ENCODE assay signal across 31 cellular contexts in genomic region chr9:93270976-93271375, GRCh38.
DNase-seq lines count a peak whose midpoint lies in the region; ATAC-seq and TF ChIP-seq lines count a peak whose summit lies in the region.
"Had no signal": no experiment of that assay in that cellular context is flagged by ENCODE, and none has a peak within 500 bp of the region (broad histone marks: within the 10 kb centered on the region; RNA-seq: fewer than 3 reads in every experiment).

No MANE protein-coding gene starts in this region.

- no peaks in the 10 kb centered on the region for H3K36me3 Mint-ChIP-seq in MCF 10A (ENCODE audit: insufficient read depth, unreplicated experiment)
- H3K36me3 Mint-ChIP-seq: CD8-positive, alpha-beta T cell had no signal

- no peak for TF ChIP-seq EP300 in esophagus muscularis mucosa (IDR thresholded peaks at IDR 0.05)

- H3K9me3 ChIP-seq in mammary epithelial cell (replicated peaks; ENCODE audit: insufficient read depth, low read length) = no peaks in the 10 kb centered on the region
- H3K9me3 ChIP-seq in OCI-LY7 (ENCODE audit: low read length) = peaks cover 57% of the 10 kb centered on the region
- H3K9me3 ChIP-seq in esophagus muscularis mucosa = peaks cover 0 to 6% (median 0%) of the 10 kb centered on the region in 4 donors
- H3K9me3 ChIP-seq in right atrium auricular region = no peaks in the 10 kb centered on the region
- H3K9me3 ChIP-seq: BE2C, MG63, SJCRH30 had no signal

- H3K4me3 Mint-ChIP-seq in MCF 10A (ENCODE audit: unreplicated experiment) = no peak overlapping the region
- H3K4me3 Mint-ChIP-seq: CD8-positive, alpha-beta T cell; dendritic cell treated with granulocyte-macrophage colony-stimulating factor and Interleukin-4, amounts not matched to agents 40 ng/mL and 50 ng/mL, for 4 days; neural progenitor cell; stimulated activated naive CD8-positive, alpha-beta T cell treated with anti-CD3 and anti-CD28 coated beads, Interleukin-15, Interleukin-2, amounts not matched to agents 100 ng/mL and 50 ng/mL, for 24 hours had no signal

- H3K36me3 ChIP-seq in mammary epithelial cell (ENCODE audit: insufficient read depth, low read length) (no peaks in the 10 kb centered on the region), OCI-LY7 (ENCODE audit: insufficient read depth, low read length) (peaks cover 80% of the 10 kb centered on the region), esophagus muscularis mucosa (peaks cover 5 to 40% (median 33%) of the 10 kb centered on the region in 4 donors), right atrium auricular region (peaks cover 33% of the 10 kb centered on the region)
- H3K36me3 ChIP-seq: BE2C, MG63, neural progenitor cell, SJCRH30, uterus had no signal

- H3K4me2 ChIP-seq in mammary epithelial cell (ENCODE audit: insufficient read depth, low read depth, low read length) (no peak overlapping the region), OCI-LY7 (ENCODE audit: low read length) (peak overlapping the region; percentile 97)
- H3K4me2 ChIP-seq: neural progenitor cell had no signal

- H3K9me2 ChIP-seq in OCI-LY7 (ENCODE audit: insufficient read depth, low read length) = no peaks in the 10 kb centered on the region

- H3K27ac ChIP-seq in mammary epithelial cell (ENCODE audit: insufficient read depth, low read depth, low read length) = no peak overlapping the region
- peak overlapping the region; percentile 99 for H3K27ac ChIP-seq in OCI-LY7 (ENCODE audit: low read depth, low read length, poor library complexity, severe bottlenecking)
- H3K27ac ChIP-seq in esophagus muscularis mucosa (replicated peaks in 1 of 4) = no peak overlapping the region
- no peak overlapping the region for H3K27ac ChIP-seq in right atrium auricular region
- H3K27ac ChIP-seq: neural progenitor cell, parathyroid adenoma, SJCRH30, uterus, VCaP had no signal

- CTCF ChIA-PET in mammary epithelial cell (lab: Charles Lee; ENCODE audit: low non-redundant PET) = no interaction called here
- CTCF ChIA-PET in MCF 10A (lab: Yijun Ruan, JAX) = interaction anchor here (1.6 kb wide), 1 partner anchor 32 kb away, joined by 3 read pairs; no protein-coding TSS in a partner anchor
- CTCF ChIA-PET in OCI-LY7 (lab: Charles Lee; ENCODE audit: unreplicated experiment) = interaction anchor here (1.1 kb wide), 1 partner anchor 32 kb away, joined by 3 read pairs; no protein-coding TSS in a partner anchor

- POLR2A ChIA-PET in MCF 10A (lab: Yijun Ruan, JAX) (interaction anchor here (0.6 kb wide), 1 partner anchor 59 kb away, joined by 4 read pairs; no protein-coding TSS in a partner anchor), OCI-LY7 (lab: Charles Lee) (interaction anchor here (0.6 to 10.8 kb wide), 3 partner anchors 10 to 314 kb away, joined by 3 to 170 read pairs (median 9); no protein-coding TSS in a partner anchor)

- ATAC-seq in GM19328 (IDR thresholded peaks at IDR 0.05; ENCODE audit: unreplicated experiment) (no peak), GM21381 (IDR thresholded peaks at IDR 0.05; ENCODE audit: unreplicated experiment) (no peak)
- ATAC-seq: CD8-positive, alpha-beta T cell; K562; right cardiac atrium had no signal

- 88% methylated on average over 3 of the region's 3 CpGs for WGBS in mammary epithelial cell (ENCODE audit: low coverage, missing lambda C conversion rate)
- WGBS in esophagus muscularis mucosa = 90% methylated on average over 3 of the region's 3 CpGs

- H2AFZ ChIP-seq in mammary epithelial cell (ENCODE audit: low read depth, low read length) (no peak overlapping the region), OCI-LY7 (ENCODE audit: low read length) (no peak overlapping the region)
- H2AFZ ChIP-seq: neural progenitor cell, parathyroid adenoma had no signal

- no peaks in the 10 kb centered on the region for H3K79me2 ChIP-seq in mammary epithelial cell (ENCODE audit: insufficient read depth, low read length)
- peaks cover 32% of the 10 kb centered on the region; the same call in 1 of the 2 replicates for H3K79me2 ChIP-seq in OCI-LY7 (ENCODE audit: insufficient read depth, low read depth, low read length)
- H3K79me2 ChIP-seq: parathyroid adenoma had no signal

- H3K4me1 Mint-ChIP-seq in MCF 10A (ENCODE audit: insufficient read depth, unreplicated experiment) = no peaks in the 10 kb centered on the region
- H3K4me1 Mint-ChIP-seq: neural progenitor cell had no signal

- intact Hi-C loops in mammary epithelial cell (cut with micrococcal nuclease) (no loop called here), MCF 10A (cut with micrococcal nuclease) (no loop called here), OCI-LY7 (cut with micrococcal nuclease; ENCODE audit: unreplicated experiment) (no loop called here), esophagus muscularis mucosa (cut with DNase I) (no loop called here)

- no peaks in the 10 kb centered on the region for H3K9me3 Mint-ChIP-seq in MCF 10A (ENCODE audit: unreplicated experiment)
- H3K9me3 Mint-ChIP-seq: stimulated activated naive CD8-positive, alpha-beta T cell treated with anti-CD3 and anti-CD28 coated beads, Interleukin-15, Interleukin-2, amounts not matched to agents 100 ng/mL and 50 ng/mL, for 24 hours had no signal

- dilution Hi-C loops in mammary epithelial cell (cut with HindIII; ENCODE audit: low sequenced_read_pairs) = no loop called here

- peak; percentile 35 for DNase-seq in mammary epithelial cell
- no peak for DNase-seq in MCF 10A (ENCODE audit: unreplicated experiment)
- peak; percentile 47 for DNase-seq in OCI-LY7 (ENCODE audit: low spot score)
- DNase-seq in esophagus muscularis mucosa (ENCODE audit: extremely low spot score) = peak; percentile 68
- DNase-seq in right atrium auricular region (ENCODE audit: low spot score) = no peak
- DNase-seq in activated CD4-positive, CD25-positive, alpha-beta regulatory T cell treated with anti-CD3 and anti-CD28 coated beads, Interleukin-2, amount 50 U/mL, for 72 hours = no peak
- DNase-seq: activated CD4-positive, alpha-beta T cell treated with anti-CD3 and anti-CD28 coated beads, Interleukin-2, amount 50 U/mL, for 1 hour; activated naive CD4-positive, alpha-beta T cell treated with Interleukin-2 at 50 U/mL for 16 hours; BE2C; central memory CD4-positive, alpha-beta T cell; EL; glutamatergic neuron; mesenchymal stem cell; MG63; NCI-H1417; NCI-H2081; NCI-H345; right cardiac atrium; SJCRH30; stimulated activated CD8-positive, alpha-beta memory T cell treated with anti-CD3 and anti-CD28 coated beads, Interleukin-4, amount 100 ng/mL, for 48 hours; T-helper 9 cell; uterus had no signal

- H3K27me3 Mint-ChIP-seq in MCF 10A (ENCODE audit: insufficient read depth, unreplicated experiment) = peaks cover 55% of the 10 kb centered on the region

- no peak for TF ChIP-seq POLR2A in esophagus muscularis mucosa (IDR thresholded peaks at IDR 0.05; ENCODE audit: low read depth)

- no peak overlapping the region for H3K4me3 ChIP-seq in mammary epithelial cell (replicated peaks in 1 of 3; ENCODE audit: insufficient read depth in 1 of 3, low read depth in 2 of 3, low read length in 3 of 3)
- H3K4me3 ChIP-seq in OCI-LY7 (ENCODE audit: low read depth, low read length, poor library complexity, severe bottlenecking) = peak overlapping the region; percentile 74
- H3K4me3 ChIP-seq in esophagus muscularis mucosa = no peak overlapping the region
- H3K4me3 ChIP-seq in right atrium auricular region = no peak overlapping the region
- H3K4me3 ChIP-seq: K562, MG63, neural progenitor cell, SJCRH30, uterus had no signal

- no peak overlapping the region for H3K27ac Mint-ChIP-seq in MCF 10A (ENCODE audit: low read depth, unreplicated experiment)
- H3K27ac Mint-ChIP-seq: CD8-positive, alpha-beta T cell; dendritic cell treated with granulocyte-macrophage colony-stimulating factor and Interleukin-4, amounts not matched to agents 40 ng/mL and 50 ng/mL, for 4 days; neural progenitor cell; stimulated activated naive CD8-positive, alpha-beta T cell treated with anti-CD3 and anti-CD28 coated beads, Interleukin-15, Interleukin-2, amounts not matched to agents 100 ng/mL and 50 ng/mL, for 24 hours had no signal

- in situ Hi-C loops in mammary epithelial cell (cut with MboI; ENCODE audit: low sequenced_read_pairs in 2 of 2) = no loop called here

- H4K20me1 ChIP-seq in mammary epithelial cell (ENCODE audit: insufficient read depth, low read length) (no peaks in the 10 kb centered on the region), OCI-LY7 (ENCODE audit: insufficient read depth, low read length) (no peaks in the 10 kb centered on the region)

- H3K4me1 ChIP-seq in mammary epithelial cell (ENCODE audit: insufficient read depth, low read length) (no peaks in the 10 kb centered on the region), OCI-LY7 (ENCODE audit: insufficient read depth, low read length, poor library complexity, severe bottlenecking) (peaks cover 72% of the 10 kb centered on the region), esophagus muscularis mucosa (no peaks in the 10 kb centered on the region), right atrium auricular region (peaks cover 0 to 5% of the 10 kb centered on the region in 2 donors)
- H3K4me1 ChIP-seq: BE2C, neural progenitor cell, parathyroid adenoma, SJCRH30, uterus had no signal

- BruUV-seq in mammary epithelial cell (replicated peaks; lab: Mats Ljungman, UMichigan) (no TSS peak), MCF 10A (replicated peaks; lab: Mats Ljungman, UMichigan) (no TSS peak), OCI-LY7 (replicated peaks; lab: Mats Ljungman, UMichigan) (no TSS peak)

- TF ChIP-seq CTCF in mammary epithelial cell (conservative IDR thresholded peaks at IDR 0.05 in 1 of 2, IDR thresholded peaks at IDR 0.05 in 1 of 2; ENCODE audit: extremely low read depth in 1 of 2, insufficient read depth in 1 of 2, low read depth in 1 of 2, low read length in 2 of 2) = no peak
- TF ChIP-seq CTCF in MCF 10A (IDR thresholded peaks at IDR 0.05; ENCODE audit: unreplicated experiment) = no peak
- TF ChIP-seq CTCF in OCI-LY7 (conservative IDR thresholded peaks at IDR 0.05; ENCODE audit: low read length) = no peak
- no peak for TF ChIP-seq CTCF in esophagus muscularis mucosa (IDR thresholded peaks at IDR 0.05)
- no peak for TF ChIP-seq CTCF in right atrium auricular region (IDR thresholded peaks at IDR 0.05)

- no peak overlapping the region for H3K9ac ChIP-seq in mammary epithelial cell (ENCODE audit: insufficient read depth, low read length)
- H3K9ac ChIP-seq: neural progenitor cell, parathyroid adenoma had no signal

- H3K27me3 ChIP-seq in mammary epithelial cell (ENCODE audit: insufficient read depth, low read length) (no peaks in the 10 kb centered on the region), esophagus muscularis mucosa (no peaks in the 10 kb centered on the region), right atrium auricular region (no peaks in the 10 kb centered on the region)
- H3K27me3 ChIP-seq: BE2C, MG63, neural progenitor cell, uterus had no signal

Comparison
In these comparisons a context has a peak if more than half of its experiments do, and no peak if none do; other contexts are left out.
1. DNase-seq: peak in mammary epithelial cell (single experiment), OCI-LY7 (single experiment) and esophagus muscularis mucosa (single experiment); none in MCF 10A (single experiment), right atrium auricular region (single experiment) and activated CD4-positive, CD25-positive, alpha-beta regulatory T cell treated with anti-CD3 and anti-CD28 coated beads, Interleukin-2, amount 50 U/mL, for 72 hours (single experiment).